Comparison of ENCODE assay signal across 8 cellular contexts in the genomic region with DNA sequence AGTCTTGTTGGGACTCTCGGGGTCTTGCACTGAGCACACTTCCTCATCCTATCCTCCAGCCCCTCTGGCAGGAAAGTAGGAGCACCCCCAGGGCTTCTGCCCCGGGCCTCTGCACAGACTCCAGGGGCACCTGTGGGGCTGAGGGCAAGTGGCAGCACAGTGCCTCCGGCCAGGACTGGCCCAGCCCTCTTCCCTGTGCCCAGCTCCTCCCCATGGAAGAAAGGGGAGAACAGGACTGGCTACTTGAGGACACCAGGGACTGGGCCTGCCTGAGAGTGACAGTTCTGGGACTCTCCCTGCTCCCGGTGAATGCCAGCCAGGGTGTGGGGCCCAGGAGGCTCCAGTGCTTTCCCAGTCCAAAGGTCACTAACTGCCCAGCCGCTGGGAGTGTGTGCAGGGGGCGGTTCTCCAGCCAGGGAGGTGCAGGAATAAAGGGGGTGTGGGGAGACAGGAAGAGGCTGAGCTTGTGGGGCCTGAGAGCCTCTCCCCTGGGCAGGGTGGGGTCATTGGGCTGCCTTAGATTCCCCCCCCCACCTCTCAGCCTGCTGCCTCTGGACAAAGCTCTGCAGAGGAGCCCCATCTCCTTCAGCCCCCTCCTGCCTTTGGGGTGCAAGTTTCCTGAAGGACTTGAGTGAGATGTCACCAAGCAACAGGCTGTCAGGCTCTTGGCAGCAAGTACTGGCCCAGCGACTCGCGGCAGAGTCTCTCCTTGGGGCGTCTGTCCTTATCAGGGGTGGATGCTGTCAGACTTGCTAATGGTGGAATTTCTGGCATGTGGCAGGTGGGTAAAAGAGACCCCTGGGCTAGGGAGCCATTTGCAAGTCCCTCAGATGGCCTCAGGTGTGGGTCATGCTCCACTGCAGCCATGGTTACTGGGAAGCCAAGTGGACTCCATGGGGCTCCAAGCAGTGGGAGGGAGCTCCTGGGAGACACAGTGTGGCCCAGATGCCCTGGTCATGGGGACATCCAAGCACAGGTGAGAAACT. TPM values are rescaled to one million over a fixed set of nuclear protein-coding genes. Genes with fewer than 3 reads are reported as not detected.
DNase-seq lines count a peak whose midpoint lies in the region; ATAC-seq and TF ChIP-seq lines count a peak whose summit lies in the region.

No MANE protein-coding gene starts in this region.

- H3K36me3 Mint-ChIP-seq in activated CD4-positive, alpha-beta T cell treated with anti-CD3 and anti-CD28 coated beads, Interleukin-2, amount 10 ng/mL, durations not matched to agents 7 days and 5 days (ENCODE audit: low read depth): no peaks in the 10 kb centered on the region
- no peaks in the 10 kb centered on the region for H3K36me3 Mint-ChIP-seq in endothelial cell (ENCODE audit: low read depth, unreplicated experiment)

- H3K9me3 Mint-ChIP-seq in activated CD4-positive, alpha-beta T cell treated with anti-CD3 and anti-CD28 coated beads, Interleukin-2, amount 10 ng/mL, durations not matched to agents 7 days and 5 days: no peaks in the 10 kb centered on the region
- H3K9me3 Mint-ChIP-seq in endothelial cell (ENCODE audit: unreplicated experiment): no peaks in the 10 kb centered on the region

- ATAC-seq in lung (ENCODE audit: insufficient read depth, low FRiP score) (peak; percentile 67), HG03457 (IDR thresholded peaks at IDR 0.05; ENCODE audit: unreplicated experiment) (no peak)

- peak overlapping the region; percentile 77 for H3K27ac ChIP-seq in caudate nucleus (ENCODE audit: low read depth, low read length)
- peak overlapping the region; percentile 2 to 40 for H3K27ac ChIP-seq in lung (ENCODE audit: low read depth in 1 of 2, low read length in 1 of 2)

- no peaks in the 10 kb centered on the region for H3K27me3 ChIP-seq in lung (ENCODE audit: control insufficient read depth, insufficient read depth)

- H3K4me1 Mint-ChIP-seq in activated CD4-positive, alpha-beta T cell treated with anti-CD3 and anti-CD28 coated beads, Interleukin-2, amount 10 ng/mL, durations not matched to agents 7 days and 5 days: peaks cover 45% of the 10 kb centered on the region
- H3K4me1 Mint-ChIP-seq in endothelial cell (ENCODE audit: unreplicated experiment): peaks cover 15% of the 10 kb centered on the region

- 38 to 54% methylated on average over 10 of the region's 10 CpGs for WGBS in lung, 2 donors

- CTCF ChIA-PET in activated CD4-positive, alpha-beta T cell treated with anti-CD3 and anti-CD28 coated beads, Interleukin-2, amount 10 ng/mL, durations not matched to agents 7 days and 5 days (lab: Charles Lee): interaction anchor here (0.6 to 2.0 kb wide), 7 partner anchors 9 to 29 kb away, joined by 3 to 9 read pairs (median 5); no protein-coding TSS in a partner anchor

- no peaks in the 10 kb centered on the region for H3K27me3 Mint-ChIP-seq in activated CD4-positive, alpha-beta T cell treated with anti-CD3 and anti-CD28 coated beads, Interleukin-2, amount 10 ng/mL, durations not matched to agents 7 days and 5 days
- peaks cover 3% of the 10 kb centered on the region for H3K27me3 Mint-ChIP-seq in endothelial cell (ENCODE audit: unreplicated experiment)

- peak overlapping the region; percentile 31 for H3K27ac Mint-ChIP-seq in activated CD4-positive, alpha-beta T cell treated with anti-CD3 and anti-CD28 coated beads, Interleukin-2, amount 10 ng/mL, durations not matched to agents 7 days and 5 days
- no peak overlapping the region for H3K27ac Mint-ChIP-seq in endothelial cell (ENCODE audit: unreplicated experiment)

- TF ChIP-seq CTCF in lung (IDR thresholded peaks at IDR 0.05; ENCODE audit: control extremely low read depth, extremely low read depth) (no peak), endothelial cell (IDR thresholded peaks at IDR 0.05; ENCODE audit: unreplicated experiment) (no peak)

- no peaks in the 10 kb centered on the region for H3K36me3 ChIP-seq in lung (ENCODE audit: control insufficient read depth in 2 of 2, insufficient read depth in 2 of 2, low read length in 2 of 2)

- no peak for DNase-seq in activated CD4-positive, alpha-beta T cell treated with anti-CD3 and anti-CD28 coated beads, Interleukin-2, amount 10 ng/mL, durations not matched to agents 7 days and 5 days
- DNase-seq in activated CD4-positive, alpha-beta T cell treated with anti-CD3 and anti-CD28 coated beads for 4 hours: no peak
- DNase-seq in caudate nucleus (lab: John Stamatoyannopoulos, UW) (peak in 7 of 61 donors; percentile 7 to 38 (median 11)), lung (ENCODE audit: low spot score) (peak; percentile 79), middle frontal gyrus (ENCODE audit: extremely low spot score, low spot score) (no peak), DMS 273 treated with DMSO at 0.1 percent for 48 hours (lab: John Stamatoyannopoulos, UW) (no peak), endothelial cell (ENCODE audit: low spot score) (no peak)

- POLR2A ChIA-PET in activated CD4-positive, alpha-beta T cell treated with anti-CD3 and anti-CD28 coated beads, Interleukin-2, amount 10 ng/mL, durations not matched to agents 7 days and 5 days (lab: Charles Lee): no interaction called here

- H3K4me3 ChIP-seq in lung: no peak overlapping the region

- no peak overlapping the region for H3K4me3 Mint-ChIP-seq in activated CD4-positive, alpha-beta T cell treated with anti-CD3 and anti-CD28 coated beads, Interleukin-2, amount 10 ng/mL, durations not matched to agents 7 days and 5 days
- no peak overlapping the region for H3K4me3 Mint-ChIP-seq in endothelial cell (ENCODE audit: unreplicated experiment)

- H3K9me3 ChIP-seq in lung (ENCODE audit: control insufficient read depth in 2 of 2, insufficient read depth in 1 of 2, low read length in 1 of 2): no peaks in the 10 kb centered on the region

- peaks cover 6 to 26% of the 10 kb centered on the region in 2 donors for H3K4me1 ChIP-seq in lung (ENCODE audit: control insufficient read depth in 2 of 2, insufficient read depth in 2 of 2, low read length in 2 of 2)

RNA-seq across cellular contexts. Expression of gene JADE2, which starts 19.1 kb away (rescaled TPM):
- total RNA-seq in activated CD4-positive, alpha-beta T cell treated with anti-CD3 and anti-CD28 coated beads, Interleukin-2, amount 10 ng/mL, durations not matched to agents 7 days and 5 days: 10 to 100 TPM; 92.5 to 93.8 TPM
- total RNA-seq in lung (10 to 100 TPM; 24.4 to 53.5 TPM), endothelial cell (ENCODE audit: unreplicated experiment) (3.0 TPM)
- polyA plus RNA-seq in lung: 10 to 100 TPM; 12.4 to 16.3 TPM
